8 cellular contexts compared by ENCODE assay signal in the genomic region with DNA sequence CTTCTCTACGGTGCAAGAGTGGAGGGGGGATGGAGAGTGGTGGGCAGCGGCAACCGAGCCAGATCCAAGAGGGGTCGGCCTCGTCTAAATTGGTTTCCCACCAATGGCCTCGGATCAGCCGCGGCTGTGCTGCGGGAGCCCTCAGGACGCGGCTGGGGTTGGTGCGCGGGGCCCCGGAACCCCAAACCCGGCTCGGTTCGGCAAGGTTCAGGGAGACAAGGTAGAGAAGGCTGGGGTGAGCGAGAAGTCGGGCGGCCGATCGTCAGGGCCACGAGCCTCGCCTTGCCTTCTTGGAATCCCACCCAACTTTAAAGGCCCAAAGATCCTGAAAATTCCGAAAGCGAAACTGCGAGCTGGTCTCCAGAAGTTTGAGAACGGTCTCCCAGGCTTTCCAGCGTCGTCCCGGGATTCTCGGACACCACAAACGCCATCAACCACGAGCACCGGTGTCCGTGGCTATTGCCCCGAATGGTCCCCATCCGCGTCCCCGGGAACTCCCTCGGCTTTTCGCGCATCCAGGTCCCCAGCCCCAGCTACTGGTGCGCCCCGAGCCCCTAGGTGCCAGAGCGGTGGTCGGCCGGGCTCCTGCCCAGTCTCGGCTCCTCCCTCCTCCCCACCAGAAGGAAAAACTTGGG. TPM values are rescaled to one million over a fixed set of nuclear protein-coding genes. Genes with fewer than 3 reads are reported as not detected.
DNase-seq lines count a peak whose midpoint lies in the region; ATAC-seq and TF ChIP-seq lines count a peak whose summit lies in the region.

No MANE protein-coding gene starts in this region.

- peak overlapping the region; percentile 45 to 94 (median 90) for H3K27ac ChIP-seq in heart left ventricle
- peak overlapping the region; percentile 31 for H3K27ac ChIP-seq in muscle layer of duodenum (ENCODE audit: low read length)
- peak overlapping the region; percentile 62 to 82 for H3K27ac ChIP-seq in uterus

- H3K27me3 ChIP-seq in heart left ventricle (peaks cover 0 to 11% (median 0%) of the 10 kb centered on the region in 9 donors), muscle layer of duodenum (ENCODE audit: low read depth, low read length) (peaks cover 11% of the 10 kb centered on the region), uterus (peaks cover 3% of the 10 kb centered on the region in 2 donors)

- DNase-seq in heart left ventricle (peak in 4 of 5 donors; percentile 28 to 63 (median 34)), Right ventricle myocardium superior (no peak), dermis blood vessel endothelial cell (peak; percentile 44), uterus (peak; percentile 17 to 21), NCI-H446 treated with DMSO at 0.1 percent for 48 hours (lab: John Stamatoyannopoulos, UW) (no peak), NCI-H2171 (lab: John Stamatoyannopoulos, UW) (no peak)
- no peak for DNase-seq in activated CD4-positive, CD25-positive, alpha-beta regulatory T cell treated with anti-CD3 and anti-CD28 coated beads, Interleukin-2, amount 50 U/mL, for 72 hours

- no peak for TF ChIP-seq CTCF in heart left ventricle (IDR thresholded peaks at IDR 0.05)
- no peak for TF ChIP-seq CTCF in uterus (IDR thresholded peaks at IDR 0.05)

- 28 to 40% (median 31%) methylated on average over 37 to 49 of the region's 49 CpGs for WGBS in heart left ventricle, 4 donors

- H3K4me3 ChIP-seq in heart left ventricle (peak overlapping the region; percentile 64 to 96 (median 87)), muscle layer of duodenum (ENCODE audit: low read depth in 1 of 2, low read length in 2 of 2) (peak overlapping the region; percentile 79 to 86), uterus (peak overlapping the region; percentile 72 to 80)

- intact Hi-C loops in heart left ventricle (cut with DNase I) (loop anchor here in 8 of 10 donors (1.0 to 10.0 kb wide), 7 partner anchors 60 to 147 kb away; no protein-coding TSS in a partner anchor), Right ventricle myocardium superior (cut with DNase I) (loop anchor here (1.0 to 10.0 kb wide), 2 partner anchors 63 to 147 kb away; no protein-coding TSS in a partner anchor), uterus (cut with DNase I; ENCODE audit: low total_unique reads) (loop anchor here (1.0 kb wide), 1 partner anchor 147 kb away; no protein-coding TSS in a partner anchor)

- no peak for TF ChIP-seq POLR2A in heart left ventricle (IDR thresholded peaks at IDR 0.05)
- TF ChIP-seq POLR2A in uterus (IDR thresholded peaks at IDR 0.05), result no peak

- H3K4me1 ChIP-seq in heart left ventricle, result peaks cover 0 to 67% (median 47%) of the 10 kb centered on the region in 12 donors
- H3K4me1 ChIP-seq in muscle layer of duodenum (ENCODE audit: control insufficient read depth in 1 of 2, insufficient read depth in 2 of 2, low read length in 2 of 2), result peaks cover 0 to 34% of the 10 kb centered on the region in 2 donors
- peaks cover 0 to 12% of the 10 kb centered on the region in 2 donors for H3K4me1 ChIP-seq in uterus

- H3K9me3 ChIP-seq in heart left ventricle (no peaks in the 10 kb centered on the region), muscle layer of duodenum (ENCODE audit: control insufficient read depth in 1 of 2, low read length in 2 of 2) (no peaks in the 10 kb centered on the region), uterus (no peaks in the 10 kb centered on the region)

- no peak for ATAC-seq in heart left ventricle
- no peak for ATAC-seq in Right ventricle myocardium superior (ENCODE audit: poor library complexity)

- H3K36me3 ChIP-seq in heart left ventricle (no peaks in the 10 kb centered on the region), muscle layer of duodenum (ENCODE audit: control insufficient read depth in 1 of 2, insufficient read depth in 2 of 2, low read length in 2 of 2) (no peaks in the 10 kb centered on the region), uterus (no peaks in the 10 kb centered on the region)

RNA-seq across cellular contexts. Expression of a gene that starts 3.3 kb away (rescaled TPM):
- total RNA-seq in heart left ventricle (10 to 100 TPM in 4 of 9 donors, 1 to 10 TPM in 5; 3.7 to 25.8 (median 10.0) TPM), Right ventricle myocardium superior (9.4 TPM), dermis blood vessel endothelial cell (2.2 and 5.4 TPM in 2 replicates), uterus (10 to 100 TPM in 3 of 4 donors, 1 to 10 TPM in 1; 7.7 to 23.4 (median 14.7) TPM)
- 1 to 10 TPM; 2.6 to 9.6 TPM for polyA plus RNA-seq in heart left ventricle

Comparison
In these comparisons a context has a peak if more than half of its experiments do, and no peak if none do; other contexts are left out.
1. DNase-seq: peak in heart left ventricle (4 of 5), dermis blood vessel endothelial cell (single experiment) and uterus (2 of 2); none in Right ventricle myocardium superior (single experiment), activated CD4-positive, CD25-positive, alpha-beta regulatory T cell treated with anti-CD3 and anti-CD28 coated beads, Interleukin-2, amount 50 U/mL, for 72 hours (single experiment), NCI-H446 treated with DMSO at 0.1 percent for 48 hours (single experiment) and NCI-H2171 (single experiment).
2. H3K27ac ChIP-seq: peak in every context shown above with its lines; median percentile 90 in heart left ventricle; 72 in uterus; 31 in muscle layer of duodenum.
3. Peak in every context shown above with its lines, with median percentiles within 50 percentile points of each other: H3K4me3 ChIP-seq.